16 cellular contexts compared by ENCODE assay signal in the genomic region with DNA sequence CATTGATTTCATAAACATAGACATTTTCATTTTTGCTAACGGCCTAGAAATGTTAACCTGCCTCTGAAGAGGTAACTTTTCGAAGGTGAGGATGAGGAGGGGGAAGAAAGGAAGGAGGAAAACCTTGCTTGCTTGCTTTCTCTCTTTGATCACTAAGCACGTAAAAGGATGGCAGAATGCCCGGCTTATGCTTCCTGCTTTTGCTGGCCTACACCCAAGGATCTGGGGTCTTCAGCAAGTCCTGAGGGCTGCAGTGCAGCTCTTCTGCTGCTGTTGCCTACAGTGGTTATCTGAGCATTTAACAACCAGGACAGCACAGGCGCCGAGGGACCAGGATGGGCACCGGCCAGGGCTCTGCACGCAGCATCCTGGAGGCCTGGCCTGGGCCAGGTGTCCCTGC.
DNase-seq lines count a peak whose midpoint lies in the region; ATAC-seq and TF ChIP-seq lines count a peak whose summit lies in the region.
"Had no signal": no experiment of that assay in that cellular context is flagged by ENCODE, and none has a peak within 500 bp of the region (broad histone marks: within the 10 kb centered on the region; RNA-seq: fewer than 3 reads in every experiment).

No MANE protein-coding gene starts in this region.

- H3K4me2 ChIP-seq in neural progenitor cell = peak overlapping the region; percentile 14

- H3K36me3 Mint-ChIP-seq in activated naive CD8-positive, alpha-beta T cell treated with anti-CD3 and anti-CD28 coated beads, Interleukin-2, amount 10 ng/mL, durations not matched to agents 7 days and 5 days = peaks cover 22% of the 10 kb centered on the region
- no peaks in the 10 kb centered on the region for H3K36me3 Mint-ChIP-seq in neural progenitor cell

- no peaks in the 10 kb centered on the region for H3F3A ChIP-seq in neural progenitor cell (ENCODE audit: low read depth)

- no peaks in the 10 kb centered on the region for H3K27me3 ChIP-seq in neural progenitor cell
- H3K27me3 ChIP-seq: tibial nerve had no signal

- H3K79me2 ChIP-seq in neural progenitor cell (ENCODE audit: low read depth) = no peaks in the 10 kb centered on the region

- DNase-seq in NCI-H2227 (lab: John Stamatoyannopoulos, UW; ENCODE audit: unreplicated experiment) = peak; percentile 27
- DNase-seq in NCI-H2227 treated with DMSO at 0.1 percent for 48 hours (lab: John Stamatoyannopoulos, UW) = no peak
- DNase-seq in NCI-H1092 (lab: John Stamatoyannopoulos, UW) = peak; percentile 88
- DNase-seq in activated naive CD8-positive, alpha-beta T cell treated with anti-CD3 and anti-CD28 coated beads, Interleukin-2, amount 10 ng/mL, durations not matched to agents 7 days and 5 days = peak; percentile 42
- no peak for DNase-seq in neural progenitor cell (ENCODE audit: low spot score)
- DNase-seq in iPS-NIHi7 (ENCODE audit: extremely low spot score) = no peak
- DNase-seq in cardiac septum (ENCODE audit: low spot score) = no peak
- DNase-seq in SIG-M5 treated with dmso at 0.1 percent for 504 hours (lab: John Stamatoyannopoulos, UW; ENCODE audit: unreplicated experiment) = no peak
- DNase-seq: activated B cell treated with CpG ODN at 0.5 μM for 24 hours, hypothalamus, mammary epithelial cell, NCI-H526, nucleus accumbens had no signal

- peaks cover 41% of the 10 kb centered on the region for H3K4me1 Mint-ChIP-seq in activated naive CD8-positive, alpha-beta T cell treated with anti-CD3 and anti-CD28 coated beads, Interleukin-2, amount 10 ng/mL, durations not matched to agents 7 days and 5 days
- H3K4me1 Mint-ChIP-seq in neural progenitor cell = peaks cover 9% of the 10 kb centered on the region

- no peak for TF ChIP-seq CTCF in neural progenitor cell (IDR thresholded peaks at IDR 0.05)

- peaks cover 5% of the 10 kb centered on the region for H3K9me3 Mint-ChIP-seq in activated naive CD8-positive, alpha-beta T cell treated with anti-CD3 and anti-CD28 coated beads, Interleukin-2, amount 10 ng/mL, durations not matched to agents 7 days and 5 days
- H3K9me3 Mint-ChIP-seq in neural progenitor cell = no peaks in the 10 kb centered on the region
- H3K9me3 Mint-ChIP-seq: activated B cell treated with CpG ODN at 0.5 μM for 24 hours; central memory CD8-positive, alpha-beta T cell had no signal

- no peak overlapping the region for H3K27ac ChIP-seq in neural progenitor cell

- peak; percentile 31 for ATAC-seq in activated naive CD8-positive, alpha-beta T cell treated with anti-CD3 and anti-CD28 coated beads, Interleukin-2, amount 10 ng/mL, durations not matched to agents 7 days and 5 days (ENCODE audit: low read depth)

- H3K4me3 Mint-ChIP-seq in activated naive CD8-positive, alpha-beta T cell treated with anti-CD3 and anti-CD28 coated beads, Interleukin-2, amount 10 ng/mL, durations not matched to agents 7 days and 5 days = peak overlapping the region; percentile 55
- H3K4me3 Mint-ChIP-seq in neural progenitor cell = no peak overlapping the region
- H3K4me3 Mint-ChIP-seq: activated B cell treated with CpG ODN at 0.5 μM for 24 hours; central memory CD8-positive, alpha-beta T cell had no signal

- intact Hi-C loops in cardiac septum (cut with DNase I) = no loop called here

- H3K36me3 ChIP-seq in neural progenitor cell = no peaks in the 10 kb centered on the region
- H3K36me3 ChIP-seq: tibial nerve had no signal

- no peaks in the 10 kb centered on the region for H3K9me3 ChIP-seq in neural progenitor cell (ENCODE audit: low read depth)
- H3K9me3 ChIP-seq: tibial nerve had no signal

- peak overlapping the region; percentile 72 for H3K27ac Mint-ChIP-seq in activated naive CD8-positive, alpha-beta T cell treated with anti-CD3 and anti-CD28 coated beads, Interleukin-2, amount 10 ng/mL, durations not matched to agents 7 days and 5 days
- no peak overlapping the region for H3K27ac Mint-ChIP-seq in neural progenitor cell
- H3K27ac Mint-ChIP-seq: activated B cell treated with CpG ODN at 0.5 μM for 24 hours; activated T-helper 2 cell treated with anti-CD3 and anti-CD28 coated beads, Interferon-gamma antibody, Interleukin-2, Interleukin-4, amounts not matched to agents 10 μg/mL and 5 μg/mL and 100 μg/mL, durations not matched to agents 14 hours and 24 hours and 36 hours had no signal

- peaks cover 12% of the 10 kb centered on the region for H3K4me1 ChIP-seq in neural progenitor cell

- no peak overlapping the region for H3K4me3 ChIP-seq in neural progenitor cell
- H3K4me3 ChIP-seq: tibial nerve had no signal

- H3K9ac ChIP-seq in neural progenitor cell = no peak overlapping the region

- H4K20me1 ChIP-seq in neural progenitor cell (ENCODE audit: low read depth) = no peaks in the 10 kb centered on the region

- no peak overlapping the region for H2AFZ ChIP-seq in neural progenitor cell (replicated peaks)

- H3K27me3 Mint-ChIP-seq in activated naive CD8-positive, alpha-beta T cell treated with anti-CD3 and anti-CD28 coated beads, Interleukin-2, amount 10 ng/mL, durations not matched to agents 7 days and 5 days = no peaks in the 10 kb centered on the region
- peaks cover 2% of the 10 kb centered on the region for H3K27me3 Mint-ChIP-seq in neural progenitor cell (ENCODE audit: insufficient read depth, low read depth)
- H3K27me3 Mint-ChIP-seq: central memory CD8-positive, alpha-beta T cell had no signal

- POLR2A ChIA-PET in activated naive CD8-positive, alpha-beta T cell treated with anti-CD3 and anti-CD28 coated beads, Interleukin-2, amount 10 ng/mL, durations not matched to agents 7 days and 5 days (lab: Charles Lee) = interaction anchor here (1.0 kb wide), 1 partner anchor 16 kb away, joined by 3 read pairs; no protein-coding TSS in a partner anchor

Comparison
In these comparisons a context has a peak if more than half of its experiments do, and no peak if none do; other contexts are left out.
1. DNase-seq: peak in NCI-H2227 (single experiment), NCI-H1092 (single experiment) and activated naive CD8-positive, alpha-beta T cell treated with anti-CD3 and anti-CD28 coated beads, Interleukin-2, amount 10 ng/mL, durations not matched to agents 7 days and 5 days (single experiment); none in NCI-H2227 treated with DMSO at 0.1 percent for 48 hours (single experiment), neural progenitor cell (single experiment), iPS-NIHi7 (single experiment), cardiac septum (single experiment) and SIG-M5 treated with dmso at 0.1 percent for 504 hours (single experiment).